In genomic region chr9:122930933-122931850, GRCh38 we compare ENCODE assay signal across 1 cellular context.
A peak's percentile ranks its signal among the peaks of the same experiment; 100 is the strongest.
TF ChIP-seq lines count a peak whose summit lies in the region.

ZBTB26 (minus strand) TSS chr9:122931512; CDS start chr9:122919934, 11,578 bp downstream.

TF ChIP-seq in K562, 482 proteins besides CTCF, POLR2A, EP300 and RAD21 (continued from another document):
- TF ChIP-seq CHAMP1 (IDR thresholded peaks at IDR 0.05) (peak; percentile 65), KDM4B (IDR thresholded peaks at IDR 0.05; ENCODE audit: borderline replicate concordance in 2 of 2, low read depth in 1 of 2) (peak in 1 of 2 experiments; percentile 91; a peak in 1 of 4 replicates), EGR1 (conservative IDR thresholded peaks at IDR 0.05) (peak; percentile 23; the same call in 1 of the 2 replicates), SP1 (CRISPR knock-in tag; IDR thresholded peaks at IDR 0.05) (peak; percentile 88), U2AF1 (optimal IDR thresholded peaks at IDR 0.05; ENCODE audit: low read depth, low read length) (no peak), POLR2AphosphoS5 (IDR thresholded peaks at IDR 0.05; ENCODE audit: control insufficient read depth, insufficient read depth, low read depth, low read length) (0 out of 2 replicates have a peak, but pooled peaks have one; percentile 31), ZNF431 (CRISPR knock-in tag; IDR thresholded peaks at IDR 0.05) (peak; percentile 32; the same call in 1 of the 2 replicates), FIP1L1 (IDR thresholded peaks at IDR 0.05; ENCODE audit: low read depth, low read length, poor library complexity, severe bottlenecking) (peak; percentile 86), CBX5 (IDR thresholded peaks at IDR 0.05; ENCODE audit: borderline replicate concordance, low read depth) (no peak), TAF9B (IDR thresholded peaks at IDR 0.05; ENCODE audit: partially characterized antibody) (peak; percentile 40), TCF7L2 (IDR thresholded peaks at IDR 0.05; ENCODE audit: low read depth, low read length) (no peak), NCOA6 (IDR thresholded peaks at IDR 0.05) (0 out of 2 replicates have a peak, but pooled peaks have one; percentile 28), KLF13 (tag; IDR thresholded peaks at IDR 0.05; ENCODE audit: borderline replicate concordance, low read depth) (peak; percentile 74), PHF20 (IDR thresholded peaks at IDR 0.05; ENCODE audit: partially characterized antibody) (peak; percentile 89), TBL1XR1 (IDR thresholded peaks at IDR 0.05; ENCODE audit: low read length in 2 of 2) (no peak), E2F5 (CRISPR knock-in tag; IDR thresholded peaks at IDR 0.05) (0 out of 2 replicates have a peak, but pooled peaks have one; percentile 1), NFE2L1 (tag; IDR thresholded peaks at IDR 0.05; ENCODE audit: borderline replicate concordance, low read depth) (no peak), ZSCAN32 (CRISPR knock-in tag; IDR thresholded peaks at IDR 0.05) (no peak), SMARCA4 (IDR thresholded peaks at IDR 0.05) (no peak), MAFF (IDR thresholded peaks at IDR 0.05; ENCODE audit: low read length) (no peak), EWSR1 (IDR thresholded peaks at IDR 0.05; ENCODE audit: borderline replicate concordance, low read depth, partially characterized antibody) (no peak), E2F4 (CRISPR knock-in tag; IDR thresholded peaks at IDR 0.05; ENCODE audit: low read depth) (0 out of 2 replicates have a peak, but pooled peaks have one; percentile 61), RCOR1 (IDR thresholded peaks at IDR 0.05; ENCODE audit: borderline replicate concordance in 1 of 2, low read depth in 2 of 2, low read length in 2 of 2) (peak in 1 of 2 experiments; percentile 49; a peak in 1 of 4 replicates), HDAC1 (IDR thresholded peaks at IDR 0.05) (peak in 1 of 2 experiments; percentile 57; a peak in 1 of 4 replicates), MYC (IDR thresholded peaks at IDR 0.05; ENCODE audit: low read depth, low read length) (peak; percentile 54; the same call in 1 of the 2 replicates), MYC (CRISPR knock-in tag; IDR thresholded peaks at IDR 0.05; ENCODE audit: borderline replicate concordance, low read depth) (0 out of 2 replicates have a peak, but pooled peaks have one; percentile 48), FOS (IDR thresholded peaks at IDR 0.05; ENCODE audit: extremely low read depth, insufficient read length) (peak; percentile 38), IRF1 (CRISPR knock-in tag; IDR thresholded peaks at IDR 0.05; ENCODE audit: borderline replicate concordance) (0 out of 2 replicates have a peak, but pooled peaks have one; percentile 45), ZNF707 (CRISPR knock-in tag; conservative IDR thresholded peaks at IDR 0.05) (no peak), UBTF (IDR thresholded peaks at IDR 0.05; ENCODE audit: borderline replicate concordance in 1 of 2, low read depth in 2 of 2, low read length in 2 of 2) (peak in 1 of 2 experiments; percentile 26; a peak in 1 of 4 replicates), ASH1L (IDR thresholded peaks at IDR 0.05; ENCODE audit: borderline replicate concordance, low read depth, partially characterized antibody) (no peak)
- TF ChIP-seq, protein P1, sequence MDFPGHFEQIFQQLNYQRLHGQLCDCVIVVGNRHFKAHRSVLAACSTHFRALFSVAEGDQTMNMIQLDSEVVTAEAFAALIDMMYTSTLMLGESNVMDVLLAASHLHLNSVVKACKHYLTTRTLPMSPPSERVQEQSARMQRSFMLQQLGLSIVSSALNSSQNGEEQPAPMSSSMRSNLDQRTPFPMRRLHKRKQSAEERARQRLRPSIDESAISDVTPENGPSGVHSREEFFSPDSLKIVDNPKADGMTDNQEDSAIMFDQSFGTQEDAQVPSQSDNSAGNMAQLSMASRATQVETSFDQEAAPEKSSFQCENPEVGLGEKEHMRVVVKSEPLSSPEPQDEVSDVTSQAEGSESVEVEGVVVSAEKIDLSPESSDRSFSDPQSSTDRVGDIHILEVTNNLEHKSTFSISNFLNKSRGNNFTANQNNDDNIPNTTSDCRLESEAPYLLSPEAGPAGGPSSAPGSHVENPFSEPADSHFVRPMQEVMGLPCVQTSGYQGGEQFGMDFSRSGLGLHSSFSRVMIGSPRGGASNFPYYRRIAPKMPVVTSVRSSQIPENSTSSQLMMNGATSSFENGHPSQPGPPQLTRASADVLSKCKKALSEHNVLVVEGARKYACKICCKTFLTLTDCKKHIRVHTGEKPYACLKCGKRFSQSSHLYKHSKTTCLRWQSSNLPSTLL (IDR thresholded peaks at IDR 0.05), result no peak
- TF ChIP-seq, protein P2, sequence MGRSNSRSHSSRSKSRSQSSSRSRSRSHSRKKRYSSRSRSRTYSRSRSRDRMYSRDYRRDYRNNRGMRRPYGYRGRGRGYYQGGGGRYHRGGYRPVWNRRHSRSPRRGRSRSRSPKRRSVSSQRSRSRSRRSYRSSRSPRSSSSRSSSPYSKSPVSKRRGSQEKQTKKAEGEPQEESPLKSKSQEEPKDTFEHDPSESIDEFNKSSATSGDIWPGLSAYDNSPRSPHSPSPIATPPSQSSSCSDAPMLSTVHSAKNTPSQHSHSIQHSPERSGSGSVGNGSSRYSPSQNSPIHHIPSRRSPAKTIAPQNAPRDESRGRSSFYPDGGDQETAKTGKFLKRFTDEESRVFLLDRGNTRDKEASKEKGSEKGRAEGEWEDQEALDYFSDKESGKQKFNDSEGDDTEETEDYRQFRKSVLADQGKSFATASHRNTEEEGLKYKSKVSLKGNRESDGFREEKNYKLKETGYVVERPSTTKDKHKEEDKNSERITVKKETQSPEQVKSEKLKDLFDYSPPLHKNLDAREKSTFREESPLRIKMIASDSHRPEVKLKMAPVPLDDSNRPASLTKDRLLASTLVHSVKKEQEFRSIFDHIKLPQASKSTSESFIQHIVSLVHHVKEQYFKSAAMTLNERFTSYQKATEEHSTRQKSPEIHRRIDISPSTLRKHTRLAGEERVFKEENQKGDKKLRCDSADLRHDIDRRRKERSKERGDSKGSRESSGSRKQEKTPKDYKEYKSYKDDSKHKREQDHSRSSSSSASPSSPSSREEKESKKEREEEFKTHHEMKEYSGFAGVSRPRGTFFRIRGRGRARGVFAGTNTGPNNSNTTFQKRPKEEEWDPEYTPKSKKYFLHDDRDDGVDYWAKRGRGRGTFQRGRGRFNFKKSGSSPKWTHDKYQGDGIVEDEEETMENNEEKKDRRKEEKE (IDR thresholded peaks at IDR 0.05; ENCODE audit: borderline replicate concordance in 1 of 2, control insufficient read depth in 1 of 2, low read depth in 2 of 2, low read length in 1 of 2), result 0 out of 4 replicates have a peak, but pooled peaks of 1 of the 2 experiments have one; percentile 35
